ENCODE assay signal across 14 cellular contexts in the genomic region with DNA sequence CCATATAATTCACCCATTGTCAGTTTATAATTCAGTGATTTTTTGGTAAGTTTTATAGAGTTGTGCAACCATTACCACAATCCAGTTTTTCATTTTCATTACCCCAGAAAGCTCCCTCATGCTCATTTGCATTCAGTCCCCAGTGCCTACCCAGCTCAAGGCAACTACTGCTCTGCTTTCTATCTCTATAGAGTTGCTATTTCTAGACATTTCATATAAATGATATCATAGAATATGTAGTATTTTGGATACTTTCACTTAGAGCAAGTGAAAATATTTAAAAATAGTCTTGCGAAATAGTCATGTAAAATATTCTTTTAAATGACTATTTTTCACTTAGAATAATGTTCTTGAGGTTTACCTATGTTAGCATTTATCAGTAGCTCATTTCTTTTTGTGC. TPM values are rescaled to one million over a fixed set of nuclear protein-coding genes. Genes with fewer than 3 reads are reported as not detected.
A peak's percentile ranks its signal among the peaks of the same experiment; 100 is the strongest.
DNase-seq lines count a peak whose midpoint lies in the region; ATAC-seq and TF ChIP-seq lines count a peak whose summit lies in the region.
"Had no signal": no experiment of that assay in that cellular context is flagged by ENCODE, and none has a peak within 500 bp of the region (broad histone marks: within the 10 kb centered on the region; RNA-seq: fewer than 3 reads in every experiment).

No MANE protein-coding gene starts in this region.

- H3K27me3 ChIP-seq in IMR-90 (ENCODE audit: control insufficient read depth, insufficient read depth, low read length) = no peaks in the 10 kb centered on the region
- H3K27me3 ChIP-seq in CD4-positive, alpha-beta memory T cell (ENCODE audit: insufficient read depth, low read length) = no peaks in the 10 kb centered on the region

- no peak overlapping the region for H2BK120ac ChIP-seq in IMR-90 (ENCODE audit: low read depth, low read length)

- no peak overlapping the region for H4K5ac ChIP-seq in IMR-90 (ENCODE audit: low read depth, low read length)

- ATAC-seq in GM18519 (IDR thresholded peaks at IDR 0.05; ENCODE audit: low FRiP score, unreplicated experiment) (peak; percentile 82), GM21360 (IDR thresholded peaks at IDR 0.05; ENCODE audit: unreplicated experiment) (peak; percentile 80), HG02973 (IDR thresholded peaks at IDR 0.05; ENCODE audit: unreplicated experiment) (peak; percentile 72), IMR-90 (ENCODE audit: low read depth) (peak; percentile 54; the same call in 1 of the 2 replicates)
- ATAC-seq: activated T-helper 17 cell treated with anti-CD3 and anti-CD28 coated beads, Interleukin-2, amount 50 U/mL, for 72 hours; naive thymus-derived CD8-positive, alpha-beta T cell had no signal

- H3K9me3 Mint-ChIP-seq in CD4-positive, alpha-beta memory T cell = peaks cover 0 to 10% (median 2%) of the 10 kb centered on the region in 8 donors

- BruUV-seq in IMR-90 (replicated peaks; lab: Mats Ljungman, UMichigan) = no TSS peak

- dilution Hi-C loops in IMR-90 (cut with HindIII; ENCODE audit: low sequenced_read_pairs, unreplicated experiment) = no loop called here

- no peak overlapping the region for H3K9ac ChIP-seq in IMR-90 (ENCODE audit: low read depth, low read length)

- no peak overlapping the region for H3K4ac ChIP-seq in IMR-90 (ENCODE audit: low read depth, low read length)

- H3K79me1 ChIP-seq in IMR-90 (ENCODE audit: low read depth in 1 of 2, low read length in 2 of 2) = peaks cover 4 to 8% of the 10 kb centered on the region in 2 experiments; a peak in 3 of 4 replicates

- no peak overlapping the region for H3K4me3 ChIP-seq in IMR-90 (ENCODE audit: insufficient read depth, low read depth, low read length)
- H3K4me3 ChIP-seq in CD4-positive, alpha-beta memory T cell (ENCODE audit: low read length in 2 of 2) = no peak overlapping the region
- H3K4me3 ChIP-seq: lung, SK-N-MC had no signal

- H4K8ac ChIP-seq in IMR-90 (ENCODE audit: low read depth in 2 of 2, low read length in 2 of 2) = no peak overlapping the region

- no peak for TF ChIP-seq CTCF in IMR-90 (conservative IDR thresholded peaks at IDR 0.05; ENCODE audit: low read depth, low read length)

- peaks cover 18 to 43% (median 23%) of the 10 kb centered on the region in 4 donors for H3K4me1 Mint-ChIP-seq in CD4-positive, alpha-beta memory T cell

- no CpG with 5 or more reads among the region's 1 CpG for WGBS in IMR-90 (ENCODE audit: extremely low coverage in 2 of 2, insufficient read length in 1 of 2), 2 experiments

- CTCF ChIA-PET in IMR-90 (lab: Yijun Ruan, JAX) = interaction anchor here (1.5 kb wide), 1 partner anchor 13 kb away, joined by 3 read pairs; no protein-coding TSS in a partner anchor
- CTCF ChIA-PET in CD4-positive, alpha-beta memory T cell (lab: Charles Lee; ENCODE audit: partially characterized antibody) = interaction anchor here (0.9 to 3.5 kb wide), 2 partner anchors 11 kb away, joined by 3 to 12 read pairs; no protein-coding TSS in a partner anchor

- H3K4me3 Mint-ChIP-seq in CD4-positive, alpha-beta memory T cell = no peak overlapping the region
- H3K4me3 Mint-ChIP-seq: activated CD4-positive, alpha-beta memory T cell treated with anti-CD3 and anti-CD28 coated beads for 36 hours; activated T-helper 17 cell treated with anti-CD3 and anti-CD28 coated beads, Interleukin-2, amount 50 U/mL, for 72 hours; naive thymus-derived CD8-positive, alpha-beta T cell had no signal

- no peak for TF ChIP-seq RAD21 in IMR-90 (IDR thresholded peaks at IDR 0.05; ENCODE audit: low read length)

- H2AK5ac ChIP-seq in IMR-90 (ENCODE audit: low read depth, low read length) = no peak overlapping the region

- no peaks in the 10 kb centered on the region for H4K20me1 ChIP-seq in IMR-90 (ENCODE audit: insufficient read depth, low read length)

- TF ChIP-seq POLR2A in IMR-90 (IDR thresholded peaks at IDR 0.05; ENCODE audit: low read depth, low read length) = no peak

- peak overlapping the region in 2 of 7 donors; percentile 10 to 25 for H3K27ac Mint-ChIP-seq in CD4-positive, alpha-beta memory T cell
- H3K27ac Mint-ChIP-seq: activated T-helper 17 cell treated with anti-CD3 and anti-CD28 coated beads, Interleukin-2, amount 50 U/mL, for 72 hours had no signal

- H3K9me1 ChIP-seq in IMR-90 (ENCODE audit: insufficient read depth, low read length) = no peaks in the 10 kb centered on the region

- no peak overlapping the region; the same call in 1 of the 2 replicates for H3K4me2 ChIP-seq in IMR-90 (ENCODE audit: low read depth, low read length)

- no peak overlapping the region for H3K14ac ChIP-seq in IMR-90 (replicated peaks; ENCODE audit: low read depth, low read length)

- H3K36me3 Mint-ChIP-seq in CD4-positive, alpha-beta memory T cell = peaks cover 37 to 39% of the 10 kb centered on the region in 2 donors

- H2BK5ac ChIP-seq in IMR-90 (ENCODE audit: low read depth, low read length, poor library complexity, severe bottlenecking) = no peak overlapping the region

- DNase-seq in IMR-90 = no peak
- no peak for DNase-seq in T-helper 9 cell
- DNase-seq in NCI-H526 (lab: John Stamatoyannopoulos, UW) = no peak
- no peak for DNase-seq in iPS-NIHi11 (ENCODE audit: low spot score)
- no peak for DNase-seq in CD4-positive, alpha-beta memory T cell
- DNase-seq: activated CD4-positive, alpha-beta memory T cell treated with anti-CD3 and anti-CD28 coated beads for 36 hours; MV-4-11; naive thymus-derived CD8-positive, alpha-beta T cell had no signal

- H2BK15ac ChIP-seq in IMR-90 (ENCODE audit: low read depth, low read length) = no peak overlapping the region

- POLR2A ChIA-PET in IMR-90 (lab: Charles Lee; ENCODE audit: unreplicated experiment) = interaction anchor here (0.6 kb wide), 1 partner anchor 39 kb away, joined by 5 read pairs; no protein-coding TSS in a partner anchor
- POLR2A ChIA-PET in CD4-positive, alpha-beta memory T cell (lab: Charles Lee; ENCODE audit: partially characterized antibody) = no interaction called here

- H3K27me3 Mint-ChIP-seq in CD4-positive, alpha-beta memory T cell = no peaks in the 10 kb centered on the region
- H3K27me3 Mint-ChIP-seq: activated CD4-positive, alpha-beta memory T cell treated with anti-CD3 and anti-CD28 coated beads for 36 hours; activated T-helper 17 cell treated with anti-CD3 and anti-CD28 coated beads, Interleukin-2, amount 50 U/mL, for 72 hours; naive thymus-derived CD8-positive, alpha-beta T cell had no signal

- H3K18ac ChIP-seq in IMR-90 (ENCODE audit: low read depth, low read length) = no peak overlapping the region

- in situ Hi-C loops in IMR-90 (cut with MboI; ENCODE audit: low sequenced_read_pairs) = no loop called here

- H2AFZ ChIP-seq in IMR-90 (replicated peaks; ENCODE audit: low read length, poor library complexity) = no peak overlapping the region

- H3K56ac ChIP-seq in IMR-90 (ENCODE audit: extremely low read depth, insufficient read depth, low read length) = no peak overlapping the region

- H4K91ac ChIP-seq in IMR-90 (ENCODE audit: insufficient read depth, low read depth, low read length) = no peak overlapping the region

- H3K23ac ChIP-seq in IMR-90 (ENCODE audit: low read depth, low read length) = no peak overlapping the region

- H3K4me1 ChIP-seq in IMR-90 (ENCODE audit: control insufficient read depth, insufficient read depth, low read length) = no peaks in the 10 kb centered on the region
- H3K4me1 ChIP-seq in CD4-positive, alpha-beta memory T cell (ENCODE audit: insufficient read depth, low read length) = no peaks in the 10 kb centered on the region

- intact Hi-C loops in IMR-90 (cut with micrococcal nuclease) = no loop called here
- intact Hi-C loops in CD4-positive, alpha-beta memory T cell (cut with micrococcal nuclease) = no loop called here

- H3K27ac ChIP-seq in IMR-90 (ENCODE audit: insufficient read depth, low read length) = no peak overlapping the region
- no peak overlapping the region for H3K27ac ChIP-seq in CD4-positive, alpha-beta memory T cell (ENCODE audit: low read depth, low read length)
- H3K27ac ChIP-seq: SK-N-MC had no signal

- H3K36me3 ChIP-seq in IMR-90 (ENCODE audit: control insufficient read depth, insufficient read depth, low read length) = no peaks in the 10 kb centered on the region; the same call in 1 of the 2 replicates
- H3K36me3 ChIP-seq in CD4-positive, alpha-beta memory T cell (ENCODE audit: insufficient read depth, low read length) = no peaks in the 10 kb centered on the region

- H3K9me3 ChIP-seq in IMR-90 (ENCODE audit: control insufficient read depth, insufficient read depth, low read length) = no peaks in the 10 kb centered on the region
- H3K9me3 ChIP-seq in CD4-positive, alpha-beta memory T cell (ENCODE audit: control insufficient read depth in 1 of 2, low read length in 2 of 2) = no peaks in the 10 kb centered on the region

- no peak overlapping the region for H2AK9ac ChIP-seq in IMR-90 (replicated peaks; ENCODE audit: low read depth, low read length, poor library complexity)

- H2BK20ac ChIP-seq in IMR-90 (ENCODE audit: low read depth, low read length) = no peak overlapping the region

TF ChIP-seq in IMR-90, 13 proteins besides CTCF, POLR2A, EP300 and RAD21:
- TF ChIP-seq NFE2L2 (IDR thresholded peaks at IDR 0.05; ENCODE audit: low read depth, low read length) (no peak), CEBPB (IDR thresholded peaks at IDR 0.05; ENCODE audit: low read depth, low read length) (peak; percentile 71)
TF ChIP-seq in IMR-90: peak in this region for 1.

RNA-seq across cellular contexts. Expression of a gene that starts 42.1 kb away (rescaled TPM):
- total RNA-seq in IMR-90 (2012; rRNA removed) = 11.5 and 21.1 TPM in 2 replicates
- polyA plus RNA-seq in IMR-90 (2012; rRNA removed) = 2.3 and 3.3 TPM in 2 replicates
- 1.3 and 1.9 TPM in 2 replicates for polyA plus RNA-seq in IMR-90 (2012; cell fraction: cytosol; rRNA removed)
- polyA plus RNA-seq in IMR-90 (2012; cell fraction: nucleus; rRNA removed; ENCODE audit: low replicate concordance) = 0.99 and 4.7 TPM in 2 replicates
- total RNA-seq in CD4-positive, alpha-beta memory T cell = 10 to 100 TPM; 26.8 to 30.3 TPM
- 10 to 100 TPM in 1 of 2 donors, 1 to 10 TPM in 1; 5.9 to 12.2 TPM for polyA plus RNA-seq in CD4-positive, alpha-beta memory T cell

RNA-seq across cellular contexts. Expression of a gene that starts 42.3 kb away (rescaled TPM):
- total RNA-seq in IMR-90 (2012; rRNA removed) = 37.8 and 42.1 TPM in 2 replicates
- 45.5 and 47.7 TPM in 2 replicates for polyA plus RNA-seq in IMR-90 (2012; rRNA removed)
- 14.8 and 31.7 TPM in 2 replicates for polyA plus RNA-seq in IMR-90 (2012; cell fraction: cytosol; rRNA removed)
- 11.5 and 99.1 TPM in 2 replicates for polyA plus RNA-seq in IMR-90 (2012; cell fraction: nucleus; rRNA removed; ENCODE audit: low replicate concordance)
- total RNA-seq in CD4-positive, alpha-beta memory T cell = 100 to 1,000 TPM; 142 to 159 TPM
- 100 to 1,000 TPM in 1 of 2 donors, 10 to 100 TPM in 1; 94.2 to 104 TPM for polyA plus RNA-seq in CD4-positive, alpha-beta memory T cell

RNA-seq across cellular contexts. Expression of a gene that starts 48.6 kb away (rescaled TPM):
- total RNA-seq in IMR-90 (2012; rRNA removed) = 16.7 and 27.8 TPM in 2 replicates
- 9.2 and 11.1 TPM in 2 replicates for polyA plus RNA-seq in IMR-90 (2012; rRNA removed)
- polyA plus RNA-seq in IMR-90 (2012; cell fraction: cytosol; rRNA removed) = 1.7 and 1.9 TPM in 2 replicates
- 0.69 and 2.5 TPM in 2 replicates for polyA plus RNA-seq in IMR-90 (2012; cell fraction: nucleus; rRNA removed; ENCODE audit: low replicate concordance)
- total RNA-seq in CD4-positive, alpha-beta memory T cell = 10 to 100 TPM; 36.5 to 38.5 TPM
- polyA plus RNA-seq in CD4-positive, alpha-beta memory T cell = 10 to 100 TPM; 19.0 to 24.2 TPM
